In the genomic region with DNA sequence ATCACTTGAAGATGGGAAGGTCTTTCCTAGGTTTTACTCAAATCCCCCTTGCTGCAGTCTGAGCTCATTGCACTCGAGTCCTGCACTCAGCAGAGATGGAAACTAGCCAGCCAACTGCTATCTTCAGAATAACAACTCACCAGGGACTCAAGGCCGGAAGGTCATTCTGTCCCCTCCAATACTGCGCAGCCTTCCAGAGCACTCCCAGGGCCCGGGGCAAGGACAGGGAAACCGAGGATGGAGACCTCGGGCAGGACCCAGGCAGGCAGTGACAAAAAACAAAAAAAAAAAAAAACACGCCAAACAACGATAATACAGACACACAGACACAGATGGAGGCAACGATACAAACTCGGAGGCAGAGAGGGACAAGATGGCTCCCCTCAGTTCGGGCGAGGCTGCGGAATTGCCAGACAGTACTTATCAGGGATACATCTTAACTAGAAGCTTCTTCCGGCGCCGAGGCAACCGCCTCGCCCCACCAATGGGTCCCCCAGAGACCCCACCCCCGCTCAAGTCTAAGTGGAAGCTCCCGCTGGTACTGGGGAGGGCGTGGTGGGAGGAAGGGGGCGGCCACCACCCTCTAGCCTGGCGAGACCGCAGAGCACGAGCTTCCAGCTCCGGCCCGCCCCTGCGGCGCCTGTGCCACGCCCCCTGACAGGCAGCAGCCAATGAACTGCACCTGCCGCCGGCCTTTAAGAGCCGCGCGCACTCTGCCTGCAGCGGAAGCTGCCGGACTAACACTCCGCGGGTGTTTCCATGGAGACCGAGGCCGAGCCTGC, we compare ENCODE assay signal across 1 cellular context.
TF ChIP-seq lines count a peak whose summit lies in the region.

No MANE protein-coding gene starts in this region.

TF ChIP-seq in SK-N-SH, 30 proteins besides CTCF, POLR2A, EP300 and RAD21 (continued from another document):
- TF ChIP-seq USF1 (IDR thresholded peaks at IDR 0.05; ENCODE audit: borderline replicate concordance, low read depth): no peak; the same call in 1 of the 2 replicates
- no peak for TF ChIP-seq FOXJ3 (CRISPR knock-in tag; IDR thresholded peaks at IDR 0.05)
- TF ChIP-seq GATA2 (CRISPR knock-in tag; IDR thresholded peaks at IDR 0.05): peak; percentile 90
- peak; percentile 63 for TF ChIP-seq CHD2 (IDR thresholded peaks at IDR 0.05; ENCODE audit: low read length, partially characterized antibody)
- peak; percentile 79 for TF ChIP-seq POLR2AphosphoS5 (IDR thresholded peaks at IDR 0.05; ENCODE audit: low read depth, low read length)
- TF ChIP-seq TEAD4 (IDR thresholded peaks at IDR 0.05; ENCODE audit: borderline replicate concordance, insufficient read depth): no peak
- TF ChIP-seq TCF12 (IDR thresholded peaks at IDR 0.05): 0 out of 2 replicates have a peak, but pooled peaks have one; percentile 43
- TF ChIP-seq NRF1 (IDR thresholded peaks at IDR 0.05; ENCODE audit: low read depth, low read length): peak; percentile 71
- TF ChIP-seq MAX (IDR thresholded peaks at IDR 0.05; ENCODE audit: low read depth): peak; percentile 69
- TF ChIP-seq MXI1 (IDR thresholded peaks at IDR 0.05; ENCODE audit: low read depth, low read length): peak; percentile 90
- no peak for TF ChIP-seq JUND (IDR thresholded peaks at IDR 0.05)
- peak; percentile 46 for TF ChIP-seq GABPA (IDR thresholded peaks at IDR 0.05; ENCODE audit: low read depth)
- TF ChIP-seq FOSL2 (IDR thresholded peaks at IDR 0.05; ENCODE audit: borderline replicate concordance, low read depth): no peak
- no peak for TF ChIP-seq RCOR1 (IDR thresholded peaks at IDR 0.05; ENCODE audit: low read length)
- TF ChIP-seq NFIC (IDR thresholded peaks at IDR 0.05; ENCODE audit: borderline replicate concordance): peak; percentile 50
- TF ChIP-seq, protein P1, sequence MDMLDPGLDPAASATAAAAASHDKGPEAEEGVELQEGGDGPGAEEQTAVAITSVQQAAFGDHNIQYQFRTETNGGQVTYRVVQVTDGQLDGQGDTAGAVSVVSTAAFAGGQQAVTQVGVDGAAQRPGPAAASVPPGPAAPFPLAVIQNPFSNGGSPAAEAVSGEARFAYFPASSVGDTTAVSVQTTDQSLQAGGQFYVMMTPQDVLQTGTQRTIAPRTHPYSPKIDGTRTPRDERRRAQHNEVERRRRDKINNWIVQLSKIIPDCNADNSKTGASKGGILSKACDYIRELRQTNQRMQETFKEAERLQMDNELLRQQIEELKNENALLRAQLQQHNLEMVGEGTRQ (IDR thresholded peaks at IDR 0.05; ENCODE audit: borderline replicate concordance, low read depth, low read length): no peak
- TF ChIP-seq ELF1 (IDR thresholded peaks at IDR 0.05): no peak
- TF ChIP-seq, protein P2, sequence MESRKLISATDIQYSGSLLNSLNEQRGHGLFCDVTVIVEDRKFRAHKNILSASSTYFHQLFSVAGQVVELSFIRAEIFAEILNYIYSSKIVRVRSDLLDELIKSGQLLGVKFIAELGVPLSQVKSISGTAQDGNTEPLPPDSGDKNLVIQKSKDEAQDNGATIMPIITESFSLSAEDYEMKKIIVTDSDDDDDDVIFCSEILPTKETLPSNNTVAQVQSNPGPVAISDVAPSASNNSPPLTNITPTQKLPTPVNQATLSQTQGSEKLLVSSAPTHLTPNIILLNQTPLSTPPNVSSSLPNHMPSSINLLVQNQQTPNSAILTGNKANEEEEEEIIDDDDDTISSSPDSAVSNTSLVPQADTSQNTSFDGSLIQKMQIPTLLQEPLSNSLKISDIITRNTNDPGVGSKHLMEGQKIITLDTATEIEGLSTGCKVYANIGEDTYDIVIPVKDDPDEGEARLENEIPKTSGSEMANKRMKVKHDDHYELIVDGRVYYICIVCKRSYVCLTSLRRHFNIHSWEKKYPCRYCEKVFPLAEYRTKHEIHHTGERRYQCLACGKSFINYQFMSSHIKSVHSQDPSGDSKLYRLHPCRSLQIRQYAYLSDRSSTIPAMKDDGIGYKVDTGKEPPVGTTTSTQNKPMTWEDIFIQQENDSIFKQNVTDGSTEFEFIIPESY (IDR thresholded peaks at IDR 0.05; ENCODE audit: borderline replicate concordance, low read depth): no peak
- TF ChIP-seq RFX5 (IDR thresholded peaks at IDR 0.05; ENCODE audit: low read length): peak; percentile 70; the same call in 1 of the 2 replicates
- TF ChIP-seq SIN3A (IDR thresholded peaks at IDR 0.05; ENCODE audit: borderline replicate concordance, low read depth, low read length): peak; percentile 80; the same call in 1 of the 2 replicates
- no peak for TF ChIP-seq EZH2phosphoT487 (IDR thresholded peaks at IDR 0.05; ENCODE audit: borderline replicate concordance, low read depth)
- no peak for TF ChIP-seq SMC3 (IDR thresholded peaks at IDR 0.05; ENCODE audit: low read depth, low read length)
- TF ChIP-seq YY1 (IDR thresholded peaks at IDR 0.05; ENCODE audit: low read depth): peak; percentile 86
- TF ChIP-seq, protein P3, sequence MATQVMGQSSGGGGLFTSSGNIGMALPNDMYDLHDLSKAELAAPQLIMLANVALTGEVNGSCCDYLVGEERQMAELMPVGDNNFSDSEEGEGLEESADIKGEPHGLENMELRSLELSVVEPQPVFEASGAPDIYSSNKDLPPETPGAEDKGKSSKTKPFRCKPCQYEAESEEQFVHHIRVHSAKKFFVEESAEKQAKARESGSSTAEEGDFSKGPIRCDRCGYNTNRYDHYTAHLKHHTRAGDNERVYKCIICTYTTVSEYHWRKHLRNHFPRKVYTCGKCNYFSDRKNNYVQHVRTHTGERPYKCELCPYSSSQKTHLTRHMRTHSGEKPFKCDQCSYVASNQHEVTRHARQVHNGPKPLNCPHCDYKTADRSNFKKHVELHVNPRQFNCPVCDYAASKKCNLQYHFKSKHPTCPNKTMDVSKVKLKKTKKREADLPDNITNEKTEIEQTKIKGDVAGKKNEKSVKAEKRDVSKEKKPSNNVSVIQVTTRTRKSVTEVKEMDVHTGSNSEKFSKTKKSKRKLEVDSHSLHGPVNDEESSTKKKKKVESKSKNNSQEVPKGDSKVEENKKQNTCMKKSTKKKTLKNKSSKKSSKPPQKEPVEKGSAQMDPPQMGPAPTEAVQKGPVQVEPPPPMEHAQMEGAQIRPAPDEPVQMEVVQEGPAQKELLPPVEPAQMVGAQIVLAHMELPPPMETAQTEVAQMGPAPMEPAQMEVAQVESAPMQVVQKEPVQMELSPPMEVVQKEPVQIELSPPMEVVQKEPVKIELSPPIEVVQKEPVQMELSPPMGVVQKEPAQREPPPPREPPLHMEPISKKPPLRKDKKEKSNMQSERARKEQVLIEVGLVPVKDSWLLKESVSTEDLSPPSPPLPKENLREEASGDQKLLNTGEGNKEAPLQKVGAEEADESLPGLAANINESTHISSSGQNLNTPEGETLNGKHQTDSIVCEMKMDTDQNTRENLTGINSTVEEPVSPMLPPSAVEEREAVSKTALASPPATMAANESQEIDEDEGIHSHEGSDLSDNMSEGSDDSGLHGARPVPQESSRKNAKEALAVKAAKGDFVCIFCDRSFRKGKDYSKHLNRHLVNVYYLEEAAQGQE (IDR thresholded peaks at IDR 0.05; ENCODE audit: low read depth, low read length): no peak; the same call in 1 of the 2 replicates
- TF ChIP-seq IRF3 (IDR thresholded peaks at IDR 0.05; ENCODE audit: low read depth, low read length): peak; percentile 25; the same call in 1 of the 2 replicates
